In the genomic region with DNA sequence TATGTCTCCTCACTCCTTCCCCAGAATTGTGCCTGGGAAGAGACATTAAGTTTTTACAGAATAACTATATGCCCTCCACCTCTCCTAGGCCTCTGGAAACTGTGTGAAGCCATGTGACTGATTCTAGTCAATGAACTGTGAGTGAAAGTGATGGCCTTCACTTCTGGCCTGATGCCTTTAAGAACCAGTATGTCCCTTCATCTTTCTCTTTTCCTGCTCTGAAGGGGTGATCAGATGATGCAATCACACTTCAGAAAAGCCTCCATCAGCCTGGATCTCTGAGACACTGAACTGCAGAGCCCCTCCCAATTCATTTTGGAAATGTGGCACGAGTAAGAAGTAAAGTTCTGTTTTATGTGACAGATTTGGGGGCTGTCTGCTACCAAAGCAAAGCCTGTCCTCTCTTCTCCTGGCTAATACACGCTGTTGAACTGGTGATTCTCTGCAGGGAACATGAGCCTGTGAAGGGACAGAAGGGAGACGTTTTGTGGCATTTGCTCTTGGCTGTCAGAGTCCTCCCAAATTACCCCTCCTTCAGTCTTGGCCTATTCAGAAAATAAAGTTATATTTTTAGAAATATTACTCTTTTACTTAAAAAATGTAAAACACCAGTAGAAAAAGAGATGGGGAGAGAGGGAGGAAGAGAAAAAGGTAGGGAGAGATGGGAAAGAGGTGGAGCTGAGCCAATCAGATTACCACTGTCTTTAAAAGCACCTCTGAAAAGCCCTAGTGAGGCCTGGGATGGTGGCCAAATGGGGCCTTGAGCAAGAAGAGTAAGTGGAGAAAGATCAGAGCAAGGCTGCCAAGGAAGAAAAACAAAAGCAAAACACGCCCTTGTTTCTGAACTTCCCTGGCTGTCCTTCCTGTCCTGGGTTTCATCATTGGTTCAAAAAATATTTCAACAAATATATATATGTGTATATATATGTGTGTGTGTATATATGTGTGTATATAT, we compare ENCODE assay signal across 9 cellular contexts. TPM values are rescaled to one million over a fixed set of nuclear protein-coding genes. Genes with fewer than 3 reads are reported as not detected.
DNase-seq lines count a peak whose midpoint lies in the region; ATAC-seq and TF ChIP-seq lines count a peak whose summit lies in the region.
"Had no signal": no experiment of that assay in that cellular context is flagged by ENCODE, and none has a peak within 500 bp of the region (broad histone marks: within the 10 kb centered on the region; RNA-seq: fewer than 3 reads in every experiment).

No MANE protein-coding gene starts in this region.

- no peak overlapping the region for H3K4me3 Mint-ChIP-seq in osteocyte (ENCODE audit: unreplicated experiment)

- no peaks in the 10 kb centered on the region for H3K79me2 ChIP-seq in PC-3 (ENCODE audit: low read length)

- H3K36me3 Mint-ChIP-seq in osteocyte (ENCODE audit: unreplicated experiment) = peaks cover 2% of the 10 kb centered on the region

- H2AFZ ChIP-seq in PC-3 (ENCODE audit: low read length) = no peak overlapping the region

- H3F3A ChIP-seq in PC-3 (ENCODE audit: low read length, unreplicated experiment) = no peaks in the 10 kb centered on the region

- POLR2A ChIA-PET in BJ (lab: Charles Lee) = no interaction called here
- POLR2A ChIA-PET in PC-3 (lab: Charles Lee; ENCODE audit: unreplicated experiment) = no interaction called here

- no peak for TF ChIP-seq CTCF in BJ (IDR thresholded peaks at IDR 0.05; ENCODE audit: insufficient read depth, low read depth, low read length)
- TF ChIP-seq CTCF in PC-3 (conservative IDR thresholded peaks at IDR 0.05; ENCODE audit: low read depth, low read length) = no peak
- TF ChIP-seq CTCF in fibroblast of mammary gland (conservative IDR thresholded peaks at IDR 0.05; ENCODE audit: control insufficient read depth, insufficient read depth, low read depth, low read length) = no peak
- no peak for TF ChIP-seq CTCF in osteocyte (IDR thresholded peaks at IDR 0.05)

- H3K27me3 ChIP-seq in BJ (ENCODE audit: control insufficient read depth, insufficient read depth, low read length) = no peaks in the 10 kb centered on the region
- no peaks in the 10 kb centered on the region for H3K27me3 ChIP-seq in PC-3 (ENCODE audit: low read length)

- peaks cover 10% of the 10 kb centered on the region for H3K4me1 Mint-ChIP-seq in osteocyte (ENCODE audit: unreplicated experiment)

- H3K4me1 ChIP-seq in PC-3 (ENCODE audit: insufficient read depth, low read length) = no peaks in the 10 kb centered on the region

- intact Hi-C loops in PC-3 (cut with micrococcal nuclease) = no loop called here

- no peak overlapping the region for H3K4me2 ChIP-seq in PC-3 (ENCODE audit: low read length)

- H3K9ac ChIP-seq in PC-3 (ENCODE audit: low read length) = no peak overlapping the region

- H3K36me3 ChIP-seq in BJ (ENCODE audit: control insufficient read depth, insufficient read depth, low read length) (no peaks in the 10 kb centered on the region), PC-3 (ENCODE audit: low read depth, low read length) (no peaks in the 10 kb centered on the region)

- no peaks in the 10 kb centered on the region for H3K9me3 ChIP-seq in PC-3 (ENCODE audit: low read length)

- no peak overlapping the region for H3K27ac ChIP-seq in PC-3 (ENCODE audit: low read length)

- no TSS peak for BruUV-seq in PC-3 (replicated peaks; lab: Mats Ljungman, UMichigan)

- DNase-seq in BJ (ENCODE audit: low read depth) (peak; percentile 69), PC-3 (peak; percentile 13), fibroblast of mammary gland (ENCODE audit: low read depth) (peak; percentile 87), osteocyte (ENCODE audit: extremely low spot score, unreplicated experiment) (no peak), HT-29 (ENCODE audit: low spot score) (no peak), NCI-H1436 treated with DMSO at 0.1 percent for 48 hours (lab: John Stamatoyannopoulos, UW) (no peak)
- DNase-seq: activated naive CD4-positive, alpha-beta T cell had no signal

- no peaks in the 10 kb centered on the region for H3K9me3 Mint-ChIP-seq in osteocyte (ENCODE audit: unreplicated experiment)

- H4K20me1 ChIP-seq in PC-3 (ENCODE audit: low read length) = no peaks in the 10 kb centered on the region

- CTCF ChIA-PET in BJ (lab: Yijun Ruan, JAX) (no interaction called here), PC-3 (lab: Charles Lee) (no interaction called here)

- H3K4me3 ChIP-seq in BJ (ENCODE audit: low read depth, low read length) = no peak overlapping the region
- no peak overlapping the region for H3K4me3 ChIP-seq in PC-3 (ENCODE audit: low read length)
- no peak overlapping the region for H3K4me3 ChIP-seq in fibroblast of mammary gland (ENCODE audit: control insufficient read depth, low read depth, low read length)

- peak overlapping the region; percentile 45 for H3K27ac Mint-ChIP-seq in osteocyte (ENCODE audit: unreplicated experiment)

- peaks cover 5% of the 10 kb centered on the region for H3K27me3 Mint-ChIP-seq in osteocyte (ENCODE audit: unreplicated experiment)

- ATAC-seq in PC-3 = no peak
- ATAC-seq in HG03039 (IDR thresholded peaks at IDR 0.05; ENCODE audit: unreplicated experiment) = no peak
- ATAC-seq in HG03097 (IDR thresholded peaks at IDR 0.05; ENCODE audit: low FRiP score, unreplicated experiment) = no peak

- H3K9me2 ChIP-seq in PC-3 (replicated peaks; ENCODE audit: low read length) = no peaks in the 10 kb centered on the region

RNA-seq across cellular contexts. Expression of a gene that starts 40.9 kb away (rescaled TPM):
- polyA plus RNA-seq in BJ (2011; rRNA removed) = 41.3 and 60.9 TPM in 2 replicates
- 31.1 and 43.3 TPM in 2 replicates for polyA minus RNA-seq in BJ (2011; rRNA and poly(A)+ RNA removed)
- total RNA-seq in PC-3 (2014; rRNA removed) (44.1 and 47.2 TPM in 2 replicates), osteocyte (68.1 and 70.7 TPM in 2 replicates)
- total RNA-seq in HT-29 (2014; rRNA removed; shearing (Covaris generic)) = 42.2 and 56.3 TPM in 2 replicates

Comparison
In these comparisons a context has a peak if more than half of its experiments do, and no peak if none do; other contexts are left out.
1. DNase-seq: peak in BJ (single experiment), PC-3 (single experiment) and fibroblast of mammary gland (single experiment); none in osteocyte (single experiment), HT-29 (single experiment) and NCI-H1436 treated with DMSO at 0.1 percent for 48 hours (single experiment).